9 cellular contexts compared by ENCODE assay signal in genomic region chr6:35728663-35729348, GRCh38. TPM values are rescaled to one million over a fixed set of nuclear protein-coding genes. Genes with fewer than 3 reads are reported as not detected.
DNase-seq lines count a peak whose midpoint lies in the region; ATAC-seq, FAIRE-seq and TF ChIP-seq lines count a peak whose summit lies in the region.
"Had no signal": no experiment of that assay in that cellular context is flagged by ENCODE, and none has a peak within 500 bp of the region (broad histone marks: within the 10 kb centered on the region; RNA-seq: fewer than 3 reads in every experiment).

No MANE protein-coding gene starts in this region.

- no peaks in the 10 kb centered on the region for H3K9me3 ChIP-seq in CD4-positive, alpha-beta memory T cell (ENCODE audit: control insufficient read depth in 1 of 2, low read length in 2 of 2)
- no peaks in the 10 kb centered on the region for H3K9me3 ChIP-seq in astrocyte (ENCODE audit: insufficient read depth, low read depth, low read length)

- H3K4me2 ChIP-seq in astrocyte (ENCODE audit: low read length), result peak overlapping the region; percentile 97

- peak overlapping the region; percentile 87 to 99 (median 96) for H3K27ac Mint-ChIP-seq in CD4-positive, alpha-beta memory T cell
- no peak overlapping the region for H3K27ac Mint-ChIP-seq in astrocyte (ENCODE audit: unreplicated experiment)

- H3K27me3 ChIP-seq in CD4-positive, alpha-beta memory T cell (ENCODE audit: insufficient read depth, low read length), result no peaks in the 10 kb centered on the region
- no peaks in the 10 kb centered on the region for H3K27me3 ChIP-seq in astrocyte (ENCODE audit: insufficient read depth, low read length)
- no peaks in the 10 kb centered on the region for H3K27me3 ChIP-seq in layer of hippocampus (ENCODE audit: control insufficient read depth, insufficient read depth, low read length)

- ATAC-seq in HG03442 (IDR thresholded peaks at IDR 0.05; ENCODE audit: unreplicated experiment), result no peak

- H4K20me1 ChIP-seq in astrocyte (ENCODE audit: insufficient read depth, low read length), result no peaks in the 10 kb centered on the region

- in situ Hi-C loops in GM13976 (cut with MboI; ENCODE audit: low sequenced_read_pairs, unreplicated experiment), result no loop called here

- peak overlapping the region; percentile 92 for H3K27ac ChIP-seq in CD4-positive, alpha-beta memory T cell (ENCODE audit: low read depth, low read length)
- H3K27ac ChIP-seq in astrocyte (ENCODE audit: low read depth, low read length), result no peak overlapping the region
- peak overlapping the region; percentile 99 for H3K27ac ChIP-seq in layer of hippocampus (ENCODE audit: low read depth, low read length)
- peak overlapping the region; percentile 100 for H3K27ac ChIP-seq in substantia nigra (ENCODE audit: low read depth, low read length, poor library complexity, severe bottlenecking)

- POLR2A ChIA-PET in CD4-positive, alpha-beta memory T cell (lab: Charles Lee; ENCODE audit: partially characterized antibody), result interaction anchor here (1.2 to 10.7 kb wide), 18 partner anchors 8 to 428 kb away, joined by 3 to 151 read pairs (median 10); partner anchors contain the start of genes ARMC12 and FKBP5

- H3K79me2 ChIP-seq in astrocyte (ENCODE audit: insufficient read depth, low read length), result no peaks in the 10 kb centered on the region

- no peak for FAIRE-seq in astrocyte (lab: Jason Lieb, UNC)
- FAIRE-seq: endometrium had no signal

- peaks cover 90% of the 10 kb centered on the region for H3K4me1 ChIP-seq in CD4-positive, alpha-beta memory T cell (ENCODE audit: insufficient read depth, low read length)
- peaks cover 36% of the 10 kb centered on the region for H3K4me1 ChIP-seq in astrocyte (ENCODE audit: insufficient read depth, low read length)

- peaks cover 61 to 99% (median 82%) of the 10 kb centered on the region in 4 donors for H3K4me1 Mint-ChIP-seq in CD4-positive, alpha-beta memory T cell
- H3K4me1 Mint-ChIP-seq in astrocyte (ENCODE audit: low read depth, unreplicated experiment), result peaks cover 32% of the 10 kb centered on the region

- peaks cover 0 to 1% (median 0%) of the 10 kb centered on the region in 8 donors for H3K9me3 Mint-ChIP-seq in CD4-positive, alpha-beta memory T cell
- H3K9me3 Mint-ChIP-seq in astrocyte (ENCODE audit: unreplicated experiment), result no peaks in the 10 kb centered on the region

- H3K9ac ChIP-seq in astrocyte (ENCODE audit: low read length), result peak overlapping the region; percentile 73

- peak overlapping the region; percentile 46 to 93 (median 87) for H3K4me3 Mint-ChIP-seq in CD4-positive, alpha-beta memory T cell
- peak overlapping the region; percentile 75 for H3K4me3 Mint-ChIP-seq in astrocyte (ENCODE audit: unreplicated experiment)

- H3K36me3 ChIP-seq in CD4-positive, alpha-beta memory T cell (ENCODE audit: insufficient read depth, low read length), result no peaks in the 10 kb centered on the region
- no peaks in the 10 kb centered on the region for H3K36me3 ChIP-seq in astrocyte (ENCODE audit: insufficient read depth, low read length)

- peaks cover 0 to 5% of the 10 kb centered on the region in 2 donors for H3K36me3 Mint-ChIP-seq in CD4-positive, alpha-beta memory T cell
- H3K36me3 Mint-ChIP-seq in astrocyte (ENCODE audit: low read depth, unreplicated experiment), result no peaks in the 10 kb centered on the region

- CTCF ChIA-PET in CD4-positive, alpha-beta memory T cell (lab: Charles Lee; ENCODE audit: partially characterized antibody), result interaction anchor here (0.6 to 17.0 kb wide), 12 partner anchors 8 to 144 kb away, joined by 3 to 360 read pairs (median 6); partner anchors contain the start of gene ARMC12

- DNase-seq in CD4-positive, alpha-beta memory T cell, result peak in 2 of 5 donors; percentile 44 to 49
- DNase-seq in NCI-H2029 treated with DMSO at 0.1 percent for 48 hours (lab: John Stamatoyannopoulos, UW), result peak; percentile 26
- no peak for DNase-seq in astrocyte (ENCODE audit: low read depth)
- peak in 28 of 49 donors; percentile 20 to 83 (median 42) for DNase-seq in substantia nigra (lab: John Stamatoyannopoulos, UW)
- DNase-seq in GM13976 (ENCODE audit: low spot score), result no peak
- no peak for DNase-seq in AG08395 (ENCODE audit: low spot score)

- peak overlapping the region in 1 of 2 donors; percentile 59 for H3K4me3 ChIP-seq in CD4-positive, alpha-beta memory T cell (ENCODE audit: low read length in 2 of 2)
- no peak overlapping the region for H3K4me3 ChIP-seq in astrocyte (ENCODE audit: insufficient read depth, low read depth, low read length)

- intact Hi-C loops in CD4-positive, alpha-beta memory T cell (cut with micrococcal nuclease), result loop anchor here (1.0 to 2.0 kb wide), 3 partner anchors 41 to 426 kb away; partner anchors contain the start of gene FKBP5

- no peak overlapping the region for H2AFZ ChIP-seq in astrocyte (ENCODE audit: low read depth, low read length)

- no peaks in the 10 kb centered on the region for H3K27me3 Mint-ChIP-seq in CD4-positive, alpha-beta memory T cell
- peaks cover 28% of the 10 kb centered on the region for H3K27me3 Mint-ChIP-seq in astrocyte (ENCODE audit: low read depth, unreplicated experiment)

- no peak for TF ChIP-seq CTCF in astrocyte (IDR thresholded peaks at IDR 0.05; ENCODE audit: insufficient read depth, low read depth, low read length)
- no peak for TF ChIP-seq CTCF in GM13976 (IDR thresholded peaks at IDR 0.05; ENCODE audit: borderline replicate concordance, control extremely low read depth, extremely low read depth, insufficient read depth, missing control alignments)

RNA-seq across cellular contexts. Expression of gene ARMC12, which starts 8.0 kb away (rescaled TPM):
- total RNA-seq in CD4-positive, alpha-beta memory T cell, result 1 to 10 TPM in 1 of 2 experiments, under 1 TPM in 1; 0.69 to 1.3 TPM
- polyA plus RNA-seq in CD4-positive, alpha-beta memory T cell, result under 1 TPM in 1 of 2 donors, not detected in 1; 0.28 TPM
- 0.25 TPM in 1 of 2 replicates, not detected in the other for total RNA-seq in astrocyte

RNA-seq across cellular contexts. Expression of gene FKBP5, which starts 40.1 kb away (rescaled TPM):
- total RNA-seq in CD4-positive, alpha-beta memory T cell, result 10 to 100 TPM; 72.9 to 74.2 TPM
- 100 to 1,000 TPM in 1 of 2 donors, 10 to 100 TPM in 1; 94.2 to 233 TPM for polyA plus RNA-seq in CD4-positive, alpha-beta memory T cell
- total RNA-seq in astrocyte, result 4.2 and 4.6 TPM in 2 replicates

RNA-seq across cellular contexts. Expression of gene CLPSL2, which starts 47.6 kb away (rescaled TPM):
- not detected for total RNA-seq in CD4-positive, alpha-beta memory T cell
- not detected for polyA plus RNA-seq in CD4-positive, alpha-beta memory T cell
- total RNA-seq in astrocyte, result not detected in 2 replicates

RNA-seq across cellular contexts. Expression of gene CLPSL1, which starts 52.0 kb away (rescaled TPM):
- total RNA-seq in CD4-positive, alpha-beta memory T cell, result not detected
- polyA plus RNA-seq in CD4-positive, alpha-beta memory T cell, result not detected
- not detected in 2 replicates for total RNA-seq in astrocyte

Comparison
In these comparisons a context has a peak if more than half of its experiments do, and no peak if none do; other contexts are left out.
1. DNase-seq: peak in NCI-H2029 treated with DMSO at 0.1 percent for 48 hours (single experiment) and substantia nigra (28 of 49); none in astrocyte (single experiment), GM13976 (single experiment) and AG08395 (single experiment).
2. RNA of gene FKBP5, which starts 40.1 kb away (total RNA-seq): 72.9 to 74.2 TPM in CD4-positive, alpha-beta memory T cell; 4.2 to 4.6 TPM in astrocyte; every median in the first group is over 10 times any median in the second.